ENCODE assay signal across 1 cellular context in the genomic region with DNA sequence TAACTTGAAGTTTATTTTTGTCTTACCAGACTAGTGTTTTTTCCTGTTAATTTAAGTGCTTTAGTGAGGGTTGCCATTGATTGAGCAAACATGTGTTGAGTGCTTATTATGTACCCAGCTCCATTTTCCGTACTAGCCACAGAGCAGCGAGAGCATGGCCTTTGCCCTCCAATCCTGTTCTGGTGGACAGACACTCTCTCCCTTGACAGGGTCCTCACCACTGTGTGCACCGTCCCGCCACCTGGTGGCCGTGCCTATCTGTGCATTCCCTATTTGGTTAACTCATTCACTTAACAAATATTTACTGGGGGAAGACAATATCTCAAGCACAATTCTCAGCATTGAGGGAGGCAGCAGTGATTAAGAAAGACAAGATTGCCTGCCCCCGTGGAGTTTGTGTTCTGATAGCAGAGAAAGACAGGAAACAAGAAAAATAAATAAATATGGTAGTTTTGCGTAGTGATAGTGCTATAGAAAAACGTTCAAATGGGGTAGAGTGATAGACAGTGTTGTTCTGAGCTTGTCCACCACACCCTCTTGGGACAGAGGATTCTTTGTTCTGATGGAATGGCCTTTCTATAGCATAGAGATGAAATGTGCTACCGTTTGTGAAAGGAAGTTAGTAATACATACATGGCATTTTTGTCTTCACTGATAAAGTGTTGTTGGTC.
TF ChIP-seq lines count a peak whose summit lies in the region.

No MANE protein-coding gene starts in this region.

TF ChIP-seq in GM23338, 12 proteins besides CTCF, POLR2A, EP300 and RAD21 (continued from another document):
- no peak for TF ChIP-seq ZNF462 (CRISPR knock-in tag; IDR thresholded peaks at IDR 0.05)
- TF ChIP-seq ZNF114 (CRISPR knock-in tag; IDR thresholded peaks at IDR 0.05): no peak
